ENCODE assay signal across 8 cellular contexts in the genomic region with DNA sequence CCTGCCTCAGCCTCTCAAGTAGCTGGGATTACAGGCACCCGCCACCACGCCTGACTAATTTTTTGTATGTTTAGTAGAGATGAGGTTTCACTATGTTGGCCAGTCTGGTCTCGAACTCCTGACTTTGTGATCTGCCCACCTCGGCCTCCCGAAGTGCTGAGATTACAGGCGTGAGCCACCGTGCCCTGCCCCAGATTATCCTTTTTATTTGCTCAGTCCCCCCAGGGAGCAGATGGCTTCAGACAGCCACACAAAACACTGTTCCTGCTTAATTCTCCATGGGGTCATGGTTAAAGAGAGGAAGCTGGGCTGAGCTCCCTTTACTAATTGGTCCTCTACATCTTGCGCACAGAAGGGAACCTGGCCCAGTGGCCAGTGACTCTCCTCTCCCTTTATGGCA. TPM values are rescaled to one million over a fixed set of nuclear protein-coding genes. Genes with fewer than 3 reads are reported as not detected.
DNase-seq lines count a peak whose midpoint lies in the region; ATAC-seq and TF ChIP-seq lines count a peak whose summit lies in the region.
"Not testable (repeated sequence)": the region's sequence is repeated elsewhere in the genome, so short reads cannot be mapped to it uniquely, and the experiment has no call there.

No MANE protein-coding gene starts in this region.

- H3K36me3 ChIP-seq in ES-I3 (ENCODE audit: insufficient read depth, low read length): peaks cover 18% of the 10 kb centered on the region
- not testable (repeated sequence) for H3K36me3 ChIP-seq in mesendoderm (ENCODE audit: control insufficient read depth, insufficient read depth, low read length); prostate gland; uterus

- not testable (repeated sequence) for H3K27ac ChIP-seq in mesendoderm (ENCODE audit: low read depth, low read length)
- H3K27ac ChIP-seq in prostate gland (peak overlapping the region; percentile 69 to 82), uterus (peak overlapping the region in 1 of 2 donors; percentile 67)

- CTCF ChIA-PET in activated B cell treated with CpG ODN at 0.5 μM for 24 hours (lab: Charles Lee): interaction anchor here (0.8 to 2.1 kb wide), 6 partner anchors 16 to 97 kb away, joined by 3 to 10 read pairs (median 4); no protein-coding TSS in a partner anchor

- peaks cover 47% of the 10 kb centered on the region for H3K36me3 Mint-ChIP-seq in activated B cell treated with CpG ODN at 0.5 μM for 24 hours (ENCODE audit: low read depth)
- peaks cover 15% of the 10 kb centered on the region for H3K36me3 Mint-ChIP-seq in brain

- intact Hi-C loops in activated B cell treated with CpG ODN at 0.5 μM for 24 hours (cut with micrococcal nuclease); prostate gland (cut with DNase I): not testable (repeated sequence)
- intact Hi-C loops in uterus (cut with DNase I; ENCODE audit: low total_unique reads): loop anchor here (5.0 to 10.0 kb wide), 2 partner anchors 56 to 99 kb away; a partner anchor contains a TSS

- H3K4me2 ChIP-seq in mesendoderm (ENCODE audit: low read length): peak overlapping the region; percentile 15

- H2BK15ac ChIP-seq in mesendoderm (replicated peaks; ENCODE audit: low read depth): not testable (repeated sequence)

- H2BK5ac ChIP-seq in mesendoderm (ENCODE audit: low read length): not testable (repeated sequence)

- POLR2A ChIA-PET in activated B cell treated with CpG ODN at 0.5 μM for 24 hours (lab: Charles Lee): interaction anchor here (1.1 to 1.9 kb wide), 6 partner anchors 9 to 174 kb away, joined by 3 to 10 read pairs (median 5); a partner anchor contains a TSS

- not testable (repeated sequence) for TF ChIP-seq POLR2A in prostate gland (IDR thresholded peaks at IDR 0.05); uterus (IDR thresholded peaks at IDR 0.05)

- H3K4me3 Mint-ChIP-seq in activated B cell treated with CpG ODN at 0.5 μM for 24 hours (peak overlapping the region; percentile 88), brain (peak overlapping the region; percentile 94 to 100 (median 99))

- peak overlapping the region; percentile 92 for H3K56ac ChIP-seq in mesendoderm (ENCODE audit: low read length)

- ATAC-seq in activated B cell treated with CpG ODN at 0.5 μM for 24 hours (ENCODE audit: low read depth): not testable (repeated sequence)

- H3K4ac ChIP-seq in mesendoderm (ENCODE audit: low read depth, low read length): not testable (repeated sequence)

- not testable (repeated sequence) for H3K27me3 Mint-ChIP-seq in activated B cell treated with CpG ODN at 0.5 μM for 24 hours
- H3K27me3 Mint-ChIP-seq in brain: peaks cover 29% of the 10 kb centered on the region

- H3K4me3 ChIP-seq in fibroblast of pulmonary artery (replicated peaks; ENCODE audit: low read depth, low read length) (peak overlapping the region; percentile 95), prostate gland (peak overlapping the region; percentile 71 to 84), uterus (peak overlapping the region; percentile 73 to 85)
- H3K4me3 ChIP-seq in mesendoderm (ENCODE audit: low read length): not testable (repeated sequence)

- TF ChIP-seq CTCF in activated B cell treated with CpG ODN at 0.5 μM for 24 hours (IDR thresholded peaks at IDR 0.05); brain (conservative IDR thresholded peaks at IDR 0.05); fibroblast of pulmonary artery (IDR thresholded peaks at IDR 0.05; ENCODE audit: low read length, missing control alignments); prostate gland (IDR thresholded peaks at IDR 0.05); uterus (IDR thresholded peaks at IDR 0.05): not testable (repeated sequence)

- H3K4me1 ChIP-seq in ES-I3 (ENCODE audit: insufficient read depth, low read length): peaks cover 13% of the 10 kb centered on the region
- not testable (repeated sequence) for H3K4me1 ChIP-seq in mesendoderm (ENCODE audit: control insufficient read depth, low read depth, low read length); prostate gland (replicated peaks); uterus

- H3K9me3 ChIP-seq in ES-I3 (ENCODE audit: control insufficient read depth, insufficient read depth, low read length); prostate gland; uterus: not testable (repeated sequence)

- DNase-seq in NCI-H146 (lab: John Stamatoyannopoulos, UW): peak; percentile 34
- DNase-seq in activated B cell treated with CpG ODN at 0.5 μM for 24 hours; fibroblast of pulmonary artery (ENCODE audit: low read depth); mesendoderm; prostate gland (ENCODE audit: low spot score); uterus: not testable (repeated sequence)

- no CpG with 5 or more reads among the region's 8 CpGs for whole genome bisulfite sequencing in mesendoderm (ENCODE audit: extremely low coverage, insufficient coverage, low lambda C conversion rate)
- WGBS in prostate gland: 74% methylated on average over 8 of the region's 8 CpGs

- H3K27ac Mint-ChIP-seq in activated B cell treated with CpG ODN at 0.5 μM for 24 hours: not testable (repeated sequence)
- H3K27ac Mint-ChIP-seq in brain: peak overlapping the region; percentile 30 to 96 (median 95)

- H2AK5ac ChIP-seq in mesendoderm (ENCODE audit: low read length): not testable (repeated sequence)

- not testable (repeated sequence) for H3K9me3 Mint-ChIP-seq in activated B cell treated with CpG ODN at 0.5 μM for 24 hours, brain

- H3K23ac ChIP-seq in mesendoderm (ENCODE audit: low read length): not testable (repeated sequence)

- H3K79me2 ChIP-seq in mesendoderm (ENCODE audit: control insufficient read depth, insufficient read depth, low read length): peaks cover 22% of the 10 kb centered on the region

- not testable (repeated sequence) for H4K8ac ChIP-seq in mesendoderm (ENCODE audit: low read depth, low read length)

- H3K18ac ChIP-seq in mesendoderm (ENCODE audit: low read length): not testable (repeated sequence)

- peaks cover 12% of the 10 kb centered on the region for H3K79me1 ChIP-seq in mesendoderm (ENCODE audit: low read length)

- H3K4me1 Mint-ChIP-seq in activated B cell treated with CpG ODN at 0.5 μM for 24 hours: peaks cover 65% of the 10 kb centered on the region
- peaks cover 62% of the 10 kb centered on the region for H3K4me1 Mint-ChIP-seq in brain

- not testable (repeated sequence) for H2BK120ac ChIP-seq in mesendoderm (ENCODE audit: low read depth, low read length)

- H3K27me3 ChIP-seq in mesendoderm (ENCODE audit: insufficient read depth, low read length, poor library complexity); prostate gland (replicated peaks; ENCODE audit: insufficient read depth); uterus: not testable (repeated sequence)

- H3K9ac ChIP-seq in ES-I3 (ENCODE audit: low read depth, low read length): peak overlapping the region; percentile 96; the same call in 1 of the 2 replicates
- H3K9ac ChIP-seq in mesendoderm (ENCODE audit: low read length): peak overlapping the region; percentile 70

- H4K5ac ChIP-seq in mesendoderm (ENCODE audit: low read length): not testable (repeated sequence)

RNA-seq across cellular contexts. Expression of a gene that starts 1.0 kb away (rescaled TPM):
- total RNA-seq in activated B cell treated with CpG ODN at 0.5 μM for 24 hours (23.9 and 25.8 TPM in 2 replicates), prostate gland (10 to 100 TPM; 38.8 to 98.8 TPM), uterus (10 to 100 TPM in 3 of 4 donors, 1 to 10 TPM in 1; 2.4 to 35.4 (median 26.8) TPM)
- 93.9 TPM for polyA plus RNA-seq in brain (ENCODE audit: insufficient read depth, low read depth, low replicate concordance)
- 43.6 TPM for polyA plus RNA-seq in mesendoderm (2013, experiment 1 of 2)
- polyA plus RNA-seq in mesendoderm (2013, experiment 2 of 2): 42.4 TPM

RNA-seq across cellular contexts. Expression of a gene that starts 3.6 kb away (rescaled TPM):
- total RNA-seq in activated B cell treated with CpG ODN at 0.5 μM for 24 hours: 130 and 152 TPM in 2 replicates
- polyA plus RNA-seq in brain (ENCODE audit: insufficient read depth, low read depth, low replicate concordance): 102 TPM
- polyA plus RNA-seq in mesendoderm (2013, experiment 1 of 2): 157 TPM
- 150 TPM for polyA plus RNA-seq in mesendoderm (2013, experiment 2 of 2)
- total RNA-seq in prostate gland: 10 to 100 TPM; 57.8 to 60.4 TPM
- 100 to 1,000 TPM in 1 of 4 donors, 10 to 100 TPM in 3; 25.1 to 107 (median 53.1) TPM for total RNA-seq in uterus

RNA-seq across cellular contexts. Expression of a gene that starts 29.6 kb away (rescaled TPM):
- 3.1 and 4.5 TPM in 2 replicates for total RNA-seq in activated B cell treated with CpG ODN at 0.5 μM for 24 hours
- 2.9 TPM for polyA plus RNA-seq in brain (ENCODE audit: insufficient read depth, low read depth, low replicate concordance)
- 0.29 TPM for polyA plus RNA-seq in mesendoderm (2013, experiment 1 of 2)
- 0.20 TPM for polyA plus RNA-seq in mesendoderm (2013, experiment 2 of 2)
- 1 to 10 TPM; 4.2 to 4.8 TPM for total RNA-seq in prostate gland
- 1 to 10 TPM in 2 of 4 donors, under 1 TPM in 1, not detected in 1; 0.77 to 3.3 (median 2.1) TPM for total RNA-seq in uterus

RNA-seq across cellular contexts. Expression of a gene that starts 54.2 kb away (rescaled TPM):
- total RNA-seq in activated B cell treated with CpG ODN at 0.5 μM for 24 hours: 47.2 and 48.0 TPM in 2 replicates
- polyA plus RNA-seq in brain (ENCODE audit: insufficient read depth, low read depth, low replicate concordance): 808 TPM
- 21.5 TPM for polyA plus RNA-seq in mesendoderm (2013, experiment 1 of 2)
- polyA plus RNA-seq in mesendoderm (2013, experiment 2 of 2): 21.6 TPM
- total RNA-seq in prostate gland: 100 to 1,000 TPM in 1 of 2 donors, 10 to 100 TPM in 1; 85.8 to 117 TPM
- 10 to 100 TPM; 10.2 to 74.7 (median 40.2) TPM for total RNA-seq in uterus
